In genomic region chr21:42097860-42098259, GRCh38 we compare ENCODE assay signal across 9 cellular contexts. TPM values are rescaled to one million over a fixed set of nuclear protein-coding genes. Genes with fewer than 3 reads are reported as not detected.
DNase-seq lines count a peak whose midpoint lies in the region; ATAC-seq and TF ChIP-seq lines count a peak whose summit lies in the region.
"Had no signal": no experiment of that assay in that cellular context is flagged by ENCODE, and none has a peak within 500 bp of the region (broad histone marks: within the 10 kb centered on the region; RNA-seq: fewer than 3 reads in every experiment).

No MANE protein-coding gene starts in this region.

- dilution Hi-C loops in mammary epithelial cell (cut with HindIII; ENCODE audit: low sequenced_read_pairs): no loop called here

- no peak overlapping the region for H3K4me3 Mint-ChIP-seq in immature natural killer cell

- 21% methylated on average over 8 of the region's 8 CpGs for WGBS in mammary epithelial cell (ENCODE audit: low coverage, missing lambda C conversion rate)

- peak overlapping the region; percentile 42 for H3K9ac ChIP-seq in mammary epithelial cell (ENCODE audit: insufficient read depth, low read length)
- H3K9ac ChIP-seq: parathyroid adenoma had no signal

- no peaks in the 10 kb centered on the region for H4K20me1 ChIP-seq in mammary epithelial cell (ENCODE audit: insufficient read depth, low read length)

- TF ChIP-seq CTCF in mammary epithelial cell (conservative IDR thresholded peaks at IDR 0.05 in 1 of 2, IDR thresholded peaks at IDR 0.05 in 1 of 2; ENCODE audit: extremely low read depth in 1 of 2, insufficient read depth in 1 of 2, low read depth in 1 of 2, low read length in 2 of 2): no peak
- no peak for TF ChIP-seq CTCF in lower lobe of right lung (IDR thresholded peaks at IDR 0.05)

- BruUV-seq in mammary epithelial cell (replicated peaks; lab: Mats Ljungman, UMichigan): no TSS peak

- H2AFZ ChIP-seq in mammary epithelial cell (ENCODE audit: low read depth, low read length): peak overlapping the region; percentile 79
- H2AFZ ChIP-seq: parathyroid adenoma had no signal

- peaks cover 0 to 4% (median 0%) of the 10 kb centered on the region in 3 donors for H3K36me3 Mint-ChIP-seq in immature natural killer cell

- H3K36me3 ChIP-seq in mammary epithelial cell (ENCODE audit: insufficient read depth, low read length) (no peaks in the 10 kb centered on the region), lower lobe of right lung (no peaks in the 10 kb centered on the region)

- H3K27me3 Mint-ChIP-seq in immature natural killer cell (ENCODE audit: low read depth in 3 of 3): peaks cover 6 to 25% (median 9%) of the 10 kb centered on the region in 3 donors

- peaks cover 0 to 9% (median 2%) of the 10 kb centered on the region in 6 donors for H3K9me3 Mint-ChIP-seq in immature natural killer cell

- H3K27ac Mint-ChIP-seq in immature natural killer cell: no peak overlapping the region

- CTCF ChIA-PET in mammary epithelial cell (lab: Charles Lee; ENCODE audit: low non-redundant PET): no interaction called here

- H3K79me2 ChIP-seq in mammary epithelial cell (ENCODE audit: insufficient read depth, low read length): no peaks in the 10 kb centered on the region
- H3K79me2 ChIP-seq: parathyroid adenoma had no signal

- intact Hi-C loops in mammary epithelial cell (cut with micrococcal nuclease): no loop called here
- intact Hi-C loops in lower lobe of right lung (cut with DNase I): no loop called here

- H3K9me3 ChIP-seq in mammary epithelial cell (replicated peaks; ENCODE audit: insufficient read depth, low read length): no peaks in the 10 kb centered on the region
- H3K9me3 ChIP-seq in lower lobe of right lung: no peaks in the 10 kb centered on the region

- in situ Hi-C loops in mammary epithelial cell (cut with MboI; ENCODE audit: low sequenced_read_pairs in 2 of 2): loop anchor here in 1 of 2 donors (10.0 kb wide), 1 partner anchor 153 kb away; no protein-coding TSS in a partner anchor

- ATAC-seq in lower lobe of right lung: peak; percentile 85 to 87

- peak overlapping the region; percentile 26 for H3K4me2 ChIP-seq in mammary epithelial cell (ENCODE audit: insufficient read depth, low read depth, low read length)

- H3K27ac ChIP-seq in mammary epithelial cell (ENCODE audit: insufficient read depth, low read depth, low read length) (peak overlapping the region; percentile 81), lower lobe of right lung (no peak overlapping the region)
- H3K27ac ChIP-seq: parathyroid adenoma had no signal

- H3K27me3 ChIP-seq in mammary epithelial cell (ENCODE audit: insufficient read depth, low read length): no peaks in the 10 kb centered on the region
- peaks cover 7% of the 10 kb centered on the region for H3K27me3 ChIP-seq in lower lobe of right lung (ENCODE audit: low read depth)

- H3K4me3 ChIP-seq in mammary epithelial cell (replicated peaks in 1 of 3; ENCODE audit: insufficient read depth in 1 of 3, low read depth in 2 of 3, low read length in 3 of 3): no peak overlapping the region
- no peak overlapping the region for H3K4me3 ChIP-seq in lower lobe of right lung

- DNase-seq in GM03348 (ENCODE audit: low spot score) (peak; percentile 93), NCI-H2227 (lab: John Stamatoyannopoulos, UW; ENCODE audit: unreplicated experiment) (peak; percentile 21), mammary epithelial cell (peak; percentile 94), lower lobe of right lung (no peak), immature natural killer cell (no peak), NCI-H1436 (lab: John Stamatoyannopoulos, UW) (no peak), NCI-H524 treated with DMSO at 0.1 percent for 48 hours (lab: John Stamatoyannopoulos, UW) (no peak)
- DNase-seq in stimulated activated CD4-positive, alpha-beta T cell treated with anti-CD3 and anti-CD28 coated beads, Interleukin-4, amount 100 ng/mL, for 24 hours: no peak

- H3K4me1 ChIP-seq in mammary epithelial cell (ENCODE audit: insufficient read depth, low read length) (peaks cover 17% of the 10 kb centered on the region), lower lobe of right lung (peaks cover 4% of the 10 kb centered on the region)
- H3K4me1 ChIP-seq: parathyroid adenoma had no signal

- no peaks in the 10 kb centered on the region for H3K4me1 Mint-ChIP-seq in immature natural killer cell

RNA-seq across cellular contexts. Expression of gene UMODL1, which starts 26.7 kb away (rescaled TPM):
- total RNA-seq in mammary epithelial cell (under 1 TPM in 1 of 2 donors, not detected in 1; under 0.01 TPM), lower lobe of right lung (0.50 TPM)
- polyA plus RNA-seq in mammary epithelial cell (not detected), immature natural killer cell (not detected)
- polyA minus RNA-seq in mammary epithelial cell: not detected

Comparison
In these comparisons a context has a peak if more than half of its experiments do, and no peak if none do; other contexts are left out.
1. DNase-seq: peak in GM03348 (single experiment), NCI-H2227 (single experiment) and mammary epithelial cell (single experiment); none in lower lobe of right lung (single experiment), immature natural killer cell (0 of 3), NCI-H1436 (single experiment), stimulated activated CD4-positive, alpha-beta T cell treated with anti-CD3 and anti-CD28 coated beads, Interleukin-4, amount 100 ng/mL, for 24 hours (single experiment) and NCI-H524 treated with DMSO at 0.1 percent for 48 hours (single experiment).